13 cellular contexts compared by ENCODE assay signal in the genomic region with DNA sequence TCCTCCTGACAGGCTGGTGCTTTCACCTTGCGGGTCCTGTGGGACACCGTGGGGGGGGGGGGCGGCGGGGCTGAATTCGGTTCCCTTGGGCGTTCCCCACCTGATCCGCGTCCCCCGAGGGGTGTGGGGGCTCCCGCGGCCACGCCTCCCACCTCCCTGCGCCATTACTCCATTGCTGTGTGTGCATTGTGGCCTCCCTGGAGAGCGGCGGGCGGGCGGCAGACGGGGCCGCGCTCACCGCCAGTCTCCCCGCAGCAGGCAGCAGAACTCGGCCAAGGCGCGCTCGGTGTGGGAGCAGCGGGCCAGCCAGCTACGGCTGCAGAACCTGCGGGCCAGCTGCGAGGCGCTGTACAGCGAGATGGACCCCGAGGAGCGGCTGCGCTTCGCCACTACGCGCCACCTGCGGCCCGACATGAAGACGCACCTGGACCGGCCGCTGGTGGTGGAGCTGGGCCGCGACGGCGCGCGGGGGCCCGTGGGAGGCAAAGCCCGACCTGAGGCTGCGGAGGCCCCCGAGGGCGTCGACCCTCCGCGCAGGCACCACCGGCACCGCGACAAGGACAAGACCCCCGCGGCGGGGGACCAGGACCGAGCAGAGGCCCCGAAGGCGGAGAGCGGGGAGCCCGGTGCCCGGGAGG.
DNase-seq lines count a peak whose midpoint lies in the region; ATAC-seq, FAIRE-seq and TF ChIP-seq lines count a peak whose summit lies in the region.
"Had no signal": no experiment of that assay in that cellular context is flagged by ENCODE, and none has a peak within 500 bp of the region (broad histone marks: within the 10 kb centered on the region; RNA-seq: fewer than 3 reads in every experiment).

No MANE protein-coding gene starts in this region.

- ATAC-seq in foreskin keratinocyte (peak; percentile 33), GM21786 (IDR thresholded peaks at IDR 0.05; ENCODE audit: unreplicated experiment) (no peak)

- H3K9me3 ChIP-seq in mesenchymal stem cell (ENCODE audit: control insufficient read depth, low read length) (no peaks in the 10 kb centered on the region), small intestine (ENCODE audit: control insufficient read depth, low read depth) (no peaks in the 10 kb centered on the region)

- no peak overlapping the region for H4K8ac ChIP-seq in mesenchymal stem cell (ENCODE audit: low read length)

- no peak overlapping the region for H3K18ac ChIP-seq in mesenchymal stem cell (ENCODE audit: low read depth in 1 of 2, low read length in 2 of 2)

- H3K14ac ChIP-seq in mesenchymal stem cell (ENCODE audit: low read length in 2 of 2): no peak overlapping the region

- H3K4me3 ChIP-seq in mesenchymal stem cell (ENCODE audit: insufficient read depth in 1 of 2, low read depth in 1 of 2, low read length in 2 of 2) (no peak overlapping the region), small intestine (ENCODE audit: low read depth in 1 of 2, low read length in 2 of 2) (peak overlapping the region in 1 of 2 donors; percentile 29)

- H2BK5ac ChIP-seq in mesenchymal stem cell (ENCODE audit: low read depth, low read length, poor library complexity, severe bottlenecking): no peak overlapping the region

- DNase-seq in DMS 273 (lab: John Stamatoyannopoulos, UW; ENCODE audit: unreplicated experiment) (peak; percentile 40), DMS 273 treated with DMSO at 0.1 percent for 48 hours (lab: John Stamatoyannopoulos, UW) (no peak), NCI-H1092 treated with DMSO at 0.1 percent for 48 hours (lab: John Stamatoyannopoulos, UW) (peak; percentile 59), foreskin keratinocyte (no peak), retina (peak; percentile 68), mesenchymal stem cell (no peak), small intestine (no peak)
- DNase-seq: activated CD4-positive, alpha-beta T cell treated with anti-CD3 and anti-CD28 coated beads for 1 hour; NCI-H2081; stimulated activated naive B cell treated with anti-CD40 and anti-IgM and Interleukin-4, amounts not matched to agents 10 μg/mL and 1 μg/mL and 100 μg/mL, for 72 hours had no signal

- no peak overlapping the region for H2AK5ac ChIP-seq in mesenchymal stem cell (ENCODE audit: low read length, severe bottlenecking)

- no peak overlapping the region for H2BK12ac ChIP-seq in mesenchymal stem cell (ENCODE audit: low read length in 2 of 2)

- peak; percentile 4 for TF ChIP-seq CTCF in foreskin keratinocyte (conservative IDR thresholded peaks at IDR 0.05)

- H3K27ac ChIP-seq in foreskin keratinocyte (no peak overlapping the region), mesenchymal stem cell (ENCODE audit: low read length, poor library complexity, severe bottlenecking) (no peak overlapping the region), small intestine (ENCODE audit: low read depth in 1 of 2, low read length in 1 of 2) (no peak overlapping the region)
- H3K27ac ChIP-seq: 22Rv1 had no signal

- 1% methylated on average over 31 of the region's 69 CpGs for WGBS in mesenchymal stem cell
- 2 to 8% (median 7%) methylated on average over 35 to 69 of the region's 69 CpGs for WGBS in small intestine, 3 donors

- no peak overlapping the region for H3K4ac ChIP-seq in mesenchymal stem cell (ENCODE audit: low read depth in 1 of 2, low read length in 2 of 2)

- H3K23ac ChIP-seq in mesenchymal stem cell (ENCODE audit: low read length in 2 of 2): no peak overlapping the region

- no peak overlapping the region for H3K4me2 ChIP-seq in mesenchymal stem cell (ENCODE audit: low read length, poor library complexity, severe bottlenecking)

- H3K27me3 ChIP-seq in foreskin keratinocyte: peaks cover 40% of the 10 kb centered on the region
- H3K27me3 ChIP-seq in mesenchymal stem cell (ENCODE audit: control insufficient read depth in 1 of 2, insufficient read depth in 1 of 2, low read length in 2 of 2): peaks cover 36 to 38% of the 10 kb centered on the region in 2 experiments
- peaks cover 16 to 32% of the 10 kb centered on the region in 2 donors for H3K27me3 ChIP-seq in small intestine (ENCODE audit: control insufficient read depth in 2 of 2, insufficient read depth in 2 of 2, low read length in 2 of 2)

- no peak overlapping the region for H2BK120ac ChIP-seq in mesenchymal stem cell (ENCODE audit: low read depth, low read length)

- H3K79me1 ChIP-seq in mesenchymal stem cell (replicated peaks; ENCODE audit: low read length, poor library complexity, severe bottlenecking): no peaks in the 10 kb centered on the region

- no peaks in the 10 kb centered on the region for H3K36me3 ChIP-seq in mesenchymal stem cell (ENCODE audit: control insufficient read depth in 1 of 2, insufficient read depth in 2 of 2, low read depth in 1 of 2, low read length in 2 of 2)
- H3K36me3 ChIP-seq in small intestine (ENCODE audit: control insufficient read depth in 2 of 2, insufficient read depth in 2 of 2, low read length in 2 of 2): no peaks in the 10 kb centered on the region

- H3K4me1 ChIP-seq in foreskin keratinocyte (no peaks in the 10 kb centered on the region), mesenchymal stem cell (ENCODE audit: control insufficient read depth, insufficient read depth, low read depth, low read length) (peaks cover 6% of the 10 kb centered on the region), small intestine (ENCODE audit: control insufficient read depth in 2 of 2, insufficient read depth in 1 of 2, low read depth in 1 of 2, low read length in 1 of 2) (no peaks in the 10 kb centered on the region)

- H2AFZ ChIP-seq in mesenchymal stem cell (ENCODE audit: low read depth, low read length): no peak overlapping the region

- FAIRE-seq in small intestine (lab: Jason Lieb, UNC): no peak
- FAIRE-seq: GM19239 had no signal

- H2BK15ac ChIP-seq in mesenchymal stem cell (ENCODE audit: low read depth, poor library complexity, severe bottlenecking): no peak overlapping the region

- H3K9ac ChIP-seq in mesenchymal stem cell (ENCODE audit: low read length): no peak overlapping the region

- H4K91ac ChIP-seq in mesenchymal stem cell (ENCODE audit: low read length): no peak overlapping the region

Comparison
In these comparisons a context has a peak if more than half of its experiments do, and no peak if none do; other contexts are left out.
1. DNase-seq: peak in DMS 273 (single experiment), NCI-H1092 treated with DMSO at 0.1 percent for 48 hours (single experiment) and retina (single experiment); none in DMS 273 treated with DMSO at 0.1 percent for 48 hours (single experiment), foreskin keratinocyte (0 of 2), mesenchymal stem cell (single experiment) and small intestine (single experiment).